ENCODE assay signal across 9 cellular contexts in genomic region chr14:73633115-73633514, GRCh38. TPM values are rescaled to one million over a fixed set of nuclear protein-coding genes. Genes with fewer than 3 reads are reported as not detected.
DNase-seq lines count a peak whose midpoint lies in the region; ATAC-seq and TF ChIP-seq lines count a peak whose summit lies in the region.
"Had no signal": no experiment of that assay in that cellular context is flagged by ENCODE, and none has a peak within 500 bp of the region (broad histone marks: within the 10 kb centered on the region; RNA-seq: fewer than 3 reads in every experiment).

No MANE protein-coding gene starts in this region.

- peak overlapping the region in 2 of 5 donors; percentile 47 to 72 for H3K27ac ChIP-seq in adrenal gland
- H3K27ac ChIP-seq in mucosa of rectum (ENCODE audit: low read depth in 2 of 2, low read length in 2 of 2), result no peak overlapping the region

- intact Hi-C loops in adrenal gland (cut with DNase I), result loop anchor here (2.0 to 5.0 kb wide), 2 partner anchors 124 to 126 kb away; no protein-coding TSS in a partner anchor

- H3K27me3 ChIP-seq in adrenal gland (no peaks in the 10 kb centered on the region), mucosa of rectum (ENCODE audit: control insufficient read depth in 2 of 2, insufficient read depth in 2 of 2, low read length in 2 of 2) (no peaks in the 10 kb centered on the region)

- TF ChIP-seq CTCF in AG10803 (conservative IDR thresholded peaks at IDR 0.05; ENCODE audit: low read length) (no peak), adrenal gland (IDR thresholded peaks at IDR 0.05) (no peak)

- peaks cover 0 to 6% of the 10 kb centered on the region in 2 donors for H3K4me1 ChIP-seq in adrenal gland (replicated peaks in 1 of 2)
- H3K4me1 ChIP-seq in mucosa of rectum (ENCODE audit: control insufficient read depth in 2 of 2, insufficient read depth in 2 of 2, low read length in 2 of 2), result peaks cover 7 to 8% of the 10 kb centered on the region in 2 donors

- no peak overlapping the region for H3K9ac ChIP-seq in mucosa of rectum (ENCODE audit: low read depth in 1 of 2, low read length in 2 of 2)

- no peak for TF ChIP-seq POLR2A in adrenal gland (IDR thresholded peaks at IDR 0.05)

- DNase-seq in AG10803 (ENCODE audit: low read depth) (no peak), HK-2 (ENCODE audit: unreplicated experiment) (peak; percentile 5), adrenal gland (peak in 6 of 7 donors; percentile 14 to 56 (median 24)), pons (ENCODE audit: low spot score) (no peak), SHP77 (lab: John Stamatoyannopoulos, UW) (no peak)
- DNase-seq in central memory CD4-positive, alpha-beta T cell, result no peak

- 38 to 42% (median 41%) methylated on average over 12 to 13 of the region's 13 CpGs for WGBS in adrenal gland, 4 donors

- H3K9me3 ChIP-seq in adrenal gland (replicated peaks in 1 of 3), result no peaks in the 10 kb centered on the region
- no peaks in the 10 kb centered on the region for H3K9me3 ChIP-seq in mucosa of rectum (ENCODE audit: control insufficient read depth in 2 of 2, low read length in 2 of 2)

- H3K4me3 ChIP-seq in AG10803 (ENCODE audit: low read length) (0 out of 2 replicates have a peak overlapping the region, but pooled peaks have one; percentile 1), adrenal gland (peak overlapping the region in 1 of 4 donors; percentile 56), mucosa of rectum (ENCODE audit: low read length in 2 of 2) (peak overlapping the region; percentile 39 to 76)

- H3K36me3 ChIP-seq in adrenal gland (replicated peaks in 1 of 2), result no peaks in the 10 kb centered on the region
- no peaks in the 10 kb centered on the region for H3K36me3 ChIP-seq in mucosa of rectum (ENCODE audit: control insufficient read depth in 2 of 2, insufficient read depth in 2 of 2, low read length in 2 of 2)

- no peak for ATAC-seq in HG02610 (IDR thresholded peaks at IDR 0.05; ENCODE audit: unreplicated experiment)

RNA-seq across cellular contexts. Expression of gene DNAL1, which starts 11.7 kb away (rescaled TPM):
- total RNA-seq in adrenal gland, result 10 to 100 TPM in 6 of 8 donors, 1 to 10 TPM in 2; 5.1 to 20.2 (median 13.0) TPM
- polyA plus RNA-seq in adrenal gland, result 10 to 100 TPM in 1 of 3 donors, 1 to 10 TPM in 2; 3.6 to 24.2 (median 6.5) TPM

RNA-seq across cellular contexts. Expression of gene ACOT6, which starts 20.8 kb away (rescaled TPM):
- total RNA-seq in adrenal gland, result not detected
- under 1 TPM in 1 of 3 donors, not detected in 2; 0.17 TPM for polyA plus RNA-seq in adrenal gland
- total RNA-seq: Daoy had no signal

RNA-seq across cellular contexts. Expression of gene ACOT4, which starts 41.4 kb away (rescaled TPM):
- total RNA-seq in adrenal gland, result 1 to 10 TPM; 1.8 to 6.7 (median 2.6) TPM
- polyA plus RNA-seq in adrenal gland, result 1 to 10 TPM in 2 of 3 donors, under 1 TPM in 1; 0.74 to 1.8 (median 1.3) TPM

Comparison
In these comparisons a context has a peak if more than half of its experiments do, and no peak if none do; other contexts are left out.
1. DNase-seq: peak in HK-2 (single experiment) and adrenal gland (6 of 7); none in AG10803 (single experiment), pons (single experiment), central memory CD4-positive, alpha-beta T cell (single experiment) and SHP77 (0 of 2).